8 cellular contexts compared by ENCODE assay signal in genomic region chr10:15168296-15168780, GRCh38. TPM values are rescaled to one million over a fixed set of nuclear protein-coding genes. Genes with fewer than 3 reads are reported as not detected.
DNase-seq lines count a peak whose midpoint lies in the region; ATAC-seq and TF ChIP-seq lines count a peak whose summit lies in the region.

Gene NMT2 (minus strand): TSS chr10:15168693. CDS start chr10:15168612, 81 bp downstream.

- no peaks in the 10 kb centered on the region for H3K27me3 ChIP-seq in CD4-positive, alpha-beta memory T cell (ENCODE audit: insufficient read depth, low read length)
- no peaks in the 10 kb centered on the region for H3K27me3 ChIP-seq in WERI-Rb-1 (ENCODE audit: insufficient read depth, low read depth, severe bottlenecking)

- intact Hi-C loops in CD4-positive, alpha-beta memory T cell (cut with micrococcal nuclease), result loop anchor here (1.0 to 10.0 kb wide), 7 partner anchors 71 to 1384 kb away; partner anchors contain the start of genes CDNF, FAM171A1, HSPA14 and MEIG1

- TF ChIP-seq CTCF in WERI-Rb-1 (IDR thresholded peaks at IDR 0.05; ENCODE audit: low read depth, low read length), result peak; percentile 42; the same call in 1 of the 2 replicates
- no peak for TF ChIP-seq CTCF in fibroblast of pulmonary artery (IDR thresholded peaks at IDR 0.05; ENCODE audit: low read length, missing control alignments)
- no peak for TF ChIP-seq CTCF in nephron progenitor cell (IDR thresholded peaks at IDR 0.05)

- H3K27ac Mint-ChIP-seq in CD4-positive, alpha-beta memory T cell, result peak within 1 kb of the TSS; percentile 87 to 97 (median 95)
- H3K27ac Mint-ChIP-seq in nephron progenitor cell, result peak within 1 kb of the TSS; percentile 95

- CTCF ChIA-PET in CD4-positive, alpha-beta memory T cell (lab: Charles Lee; ENCODE audit: partially characterized antibody), result interaction anchor here (0.7 to 5.4 kb wide), 14 partner anchors 12 to 84 kb away, joined by 3 to 48 read pairs (median 4); no protein-coding TSS in a partner anchor

- peak within 1 kb of the TSS; percentile 66 for H3K27ac ChIP-seq in CD4-positive, alpha-beta memory T cell (ENCODE audit: low read depth, low read length)
- H3K27ac ChIP-seq in WERI-Rb-1, result peak within 1 kb of the TSS; percentile 80

- POLR2A ChIA-PET in CD4-positive, alpha-beta memory T cell (lab: Charles Lee; ENCODE audit: partially characterized antibody), result interaction anchor here (0.5 to 5.8 kb wide), 19 partner anchors 12 to 532 kb away, joined by 3 to 93 read pairs (median 7); partner anchors contain the start of genes CDNF, HSPA14, MSANTD7 and RPP38

- H3K9me3 ChIP-seq in CD4-positive, alpha-beta memory T cell (ENCODE audit: control insufficient read depth in 1 of 2, low read length in 2 of 2), result no peaks in the 10 kb centered on the region
- no peaks in the 10 kb centered on the region for H3K9me3 ChIP-seq in WERI-Rb-1 (ENCODE audit: severe bottlenecking)

- peaks cover 78% of the 10 kb centered on the region for H3K4me1 ChIP-seq in CD4-positive, alpha-beta memory T cell (ENCODE audit: insufficient read depth, low read length)

- peaks cover 47 to 70% (median 59%) of the 10 kb centered on the region in 4 donors for H3K4me1 Mint-ChIP-seq in CD4-positive, alpha-beta memory T cell
- peaks cover 44% of the 10 kb centered on the region for H3K4me1 Mint-ChIP-seq in nephron progenitor cell

- peak within 1 kb of the TSS; percentile 93 to 98 (median 96) for H3K4me3 Mint-ChIP-seq in CD4-positive, alpha-beta memory T cell
- H3K4me3 Mint-ChIP-seq in nephron progenitor cell, result peak within 1 kb of the TSS; percentile 92

- no peaks in the 10 kb centered on the region for H3K9me3 Mint-ChIP-seq in CD4-positive, alpha-beta memory T cell
- H3K9me3 Mint-ChIP-seq in nephron progenitor cell, result no peaks in the 10 kb centered on the region

- H3K4me3 ChIP-seq in CD4-positive, alpha-beta memory T cell (ENCODE audit: low read length in 2 of 2), result peak within 1 kb of the TSS; percentile 53 to 81
- peak within 1 kb of the TSS; percentile 76 for H3K4me3 ChIP-seq in WERI-Rb-1 (ENCODE audit: low read depth, low read length)
- H3K4me3 ChIP-seq in fibroblast of pulmonary artery (replicated peaks; ENCODE audit: low read depth, low read length), result peak within 1 kb of the TSS; percentile 74

- H3K36me3 Mint-ChIP-seq in CD4-positive, alpha-beta memory T cell, result peaks cover 0 to 12% of the 10 kb centered on the region in 2 donors
- peaks cover 11% of the 10 kb centered on the region for H3K36me3 Mint-ChIP-seq in nephron progenitor cell (ENCODE audit: low read depth)

- no peaks in the 10 kb centered on the region for H3K27me3 Mint-ChIP-seq in CD4-positive, alpha-beta memory T cell
- peaks cover 7% of the 10 kb centered on the region for H3K27me3 Mint-ChIP-seq in nephron progenitor cell (ENCODE audit: low read depth, poor library complexity)

- TF ChIP-seq POLR2A in GM18526 (IDR thresholded peaks at IDR 0.05; ENCODE audit: extremely low read depth, insufficient read length), result peak; percentile 82

- H3K36me3 ChIP-seq in CD4-positive, alpha-beta memory T cell (ENCODE audit: insufficient read depth, low read length), result no peaks in the 10 kb centered on the region
- no peaks in the 10 kb centered on the region for H3K36me3 ChIP-seq in WERI-Rb-1

- peak in 2 of 5 donors; percentile 83 to 84 for DNase-seq in CD4-positive, alpha-beta memory T cell
- DNase-seq in NCI-H1694 (lab: John Stamatoyannopoulos, UW) (peak; percentile 69), WERI-Rb-1 (peak; percentile 76), fibroblast of pulmonary artery (ENCODE audit: low read depth) (no peak), nephron progenitor cell (no peak), OCI-M2 (lab: John Stamatoyannopoulos, UW; ENCODE audit: unreplicated experiment) (no peak)

- peak; percentile 90 for ATAC-seq in HG02973 (IDR thresholded peaks at IDR 0.05; ENCODE audit: unreplicated experiment)

RNA-seq across cellular contexts. Expression of gene NMT2, which starts in this region (rescaled TPM):
- 100 to 1,000 TPM in 1 of 2 experiments, 10 to 100 TPM in 1; 98.6 to 101 TPM for total RNA-seq in CD4-positive, alpha-beta memory T cell
- 10 to 100 TPM; 38.7 to 56.1 TPM for polyA plus RNA-seq in CD4-positive, alpha-beta memory T cell

Comparison
In these comparisons a context has a peak if more than half of its experiments do, and no peak if none do; other contexts are left out.
1. DNase-seq: peak in NCI-H1694 (single experiment) and WERI-Rb-1 (single experiment); none in fibroblast of pulmonary artery (single experiment), nephron progenitor cell (single experiment) and OCI-M2 (single experiment).
2. Peak in every context shown above with its lines, with median percentiles within 50 percentile points of each other: H3K4me3 ChIP-seq.